In genomic region chr22:17629646-17630045, GRCh38 we compare ENCODE assay signal across 10 cellular contexts. TPM values are rescaled to one million over a fixed set of nuclear protein-coding genes. Genes with fewer than 3 reads are reported as not detected.
DNase-seq lines count a peak whose midpoint lies in the region; ATAC-seq and TF ChIP-seq lines count a peak whose summit lies in the region.
"Had no signal": no experiment of that assay in that cellular context is flagged by ENCODE, and none has a peak within 500 bp of the region (broad histone marks: within the 10 kb centered on the region; RNA-seq: fewer than 3 reads in every experiment).

No MANE protein-coding gene starts in this region.

- peaks cover 18% of the 10 kb centered on the region for H3K36me3 Mint-ChIP-seq in brain
- peaks cover 0 to 14% (median 0%) of the 10 kb centered on the region in 3 donors for H3K36me3 Mint-ChIP-seq in naive thymus-derived CD8-positive, alpha-beta T cell

- peak overlapping the region; percentile 95 for H3K4me3 ChIP-seq in BE2C (ENCODE audit: low read depth, low read length)
- H3K4me3 ChIP-seq in Jurkat, Clone E6-1 (ENCODE audit: low read length) = peak overlapping the region; percentile 100

- peaks cover 5% of the 10 kb centered on the region for H3K27me3 Mint-ChIP-seq in brain
- H3K27me3 Mint-ChIP-seq in naive thymus-derived CD8-positive, alpha-beta T cell = no peaks in the 10 kb centered on the region
- H3K27me3 Mint-ChIP-seq: activated B cell treated with CpG ODN at 0.5 μM for 24 hours had no signal

- POLR2A ChIA-PET in naive thymus-derived CD8-positive, alpha-beta T cell (lab: Charles Lee) = no interaction called here

- H3K4me1 Mint-ChIP-seq in brain = peaks cover 43% of the 10 kb centered on the region
- peaks cover 2 to 35% (median 20%) of the 10 kb centered on the region in 4 donors for H3K4me1 Mint-ChIP-seq in naive thymus-derived CD8-positive, alpha-beta T cell

- peak overlapping the region; percentile 95 to 100 (median 98) for H3K4me3 Mint-ChIP-seq in brain
- H3K4me3 Mint-ChIP-seq in naive thymus-derived CD8-positive, alpha-beta T cell = peak overlapping the region in 9 of 10 donors; percentile 26 to 99 (median 91)

- H3K27ac Mint-ChIP-seq in brain = peak overlapping the region in 4 of 5 experiments; percentile 99 to 100 (median 100)
- H3K27ac Mint-ChIP-seq in naive thymus-derived CD8-positive, alpha-beta T cell = peak overlapping the region in 5 of 10 donors; percentile 11 to 99 (median 80)

- ATAC-seq in naive thymus-derived CD8-positive, alpha-beta T cell = no peak
- ATAC-seq in HG02870 (IDR thresholded peaks at IDR 0.05; ENCODE audit: unreplicated experiment) = no peak

- H3K9me3 ChIP-seq in BE2C = no peaks in the 10 kb centered on the region

- H3K4me1 ChIP-seq in BE2C = no peaks in the 10 kb centered on the region

- TF ChIP-seq CTCF in BE2C (IDR thresholded peaks at IDR 0.05; ENCODE audit: low read depth, low read length) (no peak), brain (conservative IDR thresholded peaks at IDR 0.05) (no peak)

- no peaks in the 10 kb centered on the region for H3K9me3 Mint-ChIP-seq in brain
- H3K9me3 Mint-ChIP-seq in naive thymus-derived CD8-positive, alpha-beta T cell = no peaks in the 10 kb centered on the region
- H3K9me3 Mint-ChIP-seq: activated B cell treated with CpG ODN at 0.5 μM for 24 hours had no signal

- no peaks in the 10 kb centered on the region for H3K36me3 ChIP-seq in BE2C

- no peaks in the 10 kb centered on the region for H3K27me3 ChIP-seq in BE2C

- DNase-seq in BE2C (no peak), OCI-M2 (lab: John Stamatoyannopoulos, UW; ENCODE audit: unreplicated experiment) (no peak), kidney tubule cell (ENCODE audit: low spot score) (no peak), DMS79 (lab: John Stamatoyannopoulos, UW) (no peak)
- no peak for DNase-seq in Jurkat, Clone E6-1 (ENCODE audit: low read depth, low spot score)
- DNase-seq in naive thymus-derived CD8-positive, alpha-beta T cell = no peak
- DNase-seq: activated B cell treated with CpG ODN at 0.5 μM for 24 hours, NCI-H1417 had no signal

RNA-seq across cellular contexts. Expression of gene ATP6V1E1, which starts 1.1 kb away (rescaled TPM):
- 164 TPM for polyA plus RNA-seq in BE2C (2012; ENCODE audit: insufficient read depth, insufficient read length, low read depth)
- polyA plus RNA-seq in Jurkat, Clone E6-1 (2012; ENCODE audit: insufficient read depth, insufficient read length) = 119 TPM
- 250 TPM for polyA plus RNA-seq in brain (ENCODE audit: insufficient read depth, low read depth, low replicate concordance)
- 10 to 100 TPM; 66.6 to 69.6 TPM for total RNA-seq in naive thymus-derived CD8-positive, alpha-beta T cell
- polyA plus RNA-seq in naive thymus-derived CD8-positive, alpha-beta T cell = 10 to 100 TPM; 86.9 to 98.6 (median 95.8) TPM

RNA-seq across cellular contexts. Expression of gene BCL2L13, which starts 8.9 kb away (rescaled TPM):
- 51.7 TPM for polyA plus RNA-seq in BE2C (2012; ENCODE audit: insufficient read depth, insufficient read length, low read depth)
- polyA plus RNA-seq in Jurkat, Clone E6-1 (2012; ENCODE audit: insufficient read depth, insufficient read length) = 28.8 TPM
- 39.7 TPM for polyA plus RNA-seq in brain (ENCODE audit: insufficient read depth, low read depth, low replicate concordance)
- total RNA-seq in naive thymus-derived CD8-positive, alpha-beta T cell = 10 to 100 TPM; 32.3 to 35.0 TPM
- 10 to 100 TPM; 42.8 to 52.2 (median 45.6) TPM for polyA plus RNA-seq in naive thymus-derived CD8-positive, alpha-beta T cell
